8 cellular contexts compared by ENCODE assay signal in genomic region chr16:29820271-29820701, GRCh38. TPM values are rescaled to one million over a fixed set of nuclear protein-coding genes. Genes with fewer than 3 reads are reported as not detected.
DNase-seq lines count a peak whose midpoint lies in the region; ATAC-seq lines count a peak whose summit lies in the region.

Gene MVP (plus strand): TSS chr16:29820462. CDS start chr16:29830550, 10,088 bp downstream.

- peaks cover 62% of the 10 kb centered on the region for H3K4me1 Mint-ChIP-seq in activated CD8-positive, alpha-beta memory T cell treated with anti-CD3 and anti-CD28 coated beads, Interleukin-2, amount 10 ng/mL, durations not matched to agents 7 days and 5 days
- H3K4me1 Mint-ChIP-seq in naive B cell = peaks cover 40 to 80% (median 64%) of the 10 kb centered on the region in 3 donors

- no peaks in the 10 kb centered on the region for H3K27me3 Mint-ChIP-seq in activated CD8-positive, alpha-beta memory T cell treated with anti-CD3 and anti-CD28 coated beads, Interleukin-2, amount 10 ng/mL, durations not matched to agents 7 days and 5 days
- no peaks in the 10 kb centered on the region for H3K27me3 Mint-ChIP-seq in naive B cell

- ATAC-seq in activated CD8-positive, alpha-beta memory T cell treated with anti-CD3 and anti-CD28 coated beads, Interleukin-2, amount 10 ng/mL, durations not matched to agents 7 days and 5 days = no peak
- ATAC-seq in esophagus mucosa (peak; percentile 50), naive B cell (ENCODE audit: low read depth in 2 of 2) (peak; percentile 5 to 8)

- H3K36me3 Mint-ChIP-seq in activated CD8-positive, alpha-beta memory T cell treated with anti-CD3 and anti-CD28 coated beads, Interleukin-2, amount 10 ng/mL, durations not matched to agents 7 days and 5 days = peaks cover 34% of the 10 kb centered on the region
- no peaks in the 10 kb centered on the region for H3K36me3 Mint-ChIP-seq in naive B cell

- DNase-seq in NCI-H2029 (lab: John Stamatoyannopoulos, UW) (peak; percentile 19), NCI-H2029 treated with DMSO at 0.1 percent for 48 hours (lab: John Stamatoyannopoulos, UW) (no peak), NCI-H226 (peak; percentile 71), naive B cell (peak; percentile 47), ureter (ENCODE audit: low spot score) (peak; percentile 84), NCI-H2081 treated with DMSO at 0.1 percent for 48 hours (lab: John Stamatoyannopoulos, UW) (no peak)
- DNase-seq in activated CD8-positive, alpha-beta memory T cell treated with anti-CD3 and anti-CD28 coated beads, Interleukin-2, amount 10 ng/mL, durations not matched to agents 7 days and 5 days = peak; percentile 73

- CTCF ChIA-PET in activated CD8-positive, alpha-beta memory T cell treated with anti-CD3 and anti-CD28 coated beads, Interleukin-2, amount 10 ng/mL, durations not matched to agents 7 days and 5 days (lab: Charles Lee) = interaction anchor here (1.0 to 16.1 kb wide), 8 partner anchors 10 to 211 kb away, joined by 4 to 192 read pairs (median 10); partner anchors contain the start of genes KIF22, MAZ and TLCD3B

- H3K9me3 Mint-ChIP-seq in activated CD8-positive, alpha-beta memory T cell treated with anti-CD3 and anti-CD28 coated beads, Interleukin-2, amount 10 ng/mL, durations not matched to agents 7 days and 5 days (ENCODE audit: low read depth) = no peaks in the 10 kb centered on the region
- no peaks in the 10 kb centered on the region for H3K9me3 Mint-ChIP-seq in naive B cell

- H3K4me3 Mint-ChIP-seq in activated CD8-positive, alpha-beta memory T cell treated with anti-CD3 and anti-CD28 coated beads, Interleukin-2, amount 10 ng/mL, durations not matched to agents 7 days and 5 days = peak within 1 kb of the TSS; percentile 91
- peak within 1 kb of the TSS; percentile 87 to 98 (median 94) for H3K4me3 Mint-ChIP-seq in naive B cell

- H3K27ac Mint-ChIP-seq in activated CD8-positive, alpha-beta memory T cell treated with anti-CD3 and anti-CD28 coated beads, Interleukin-2, amount 10 ng/mL, durations not matched to agents 7 days and 5 days = peak within 1 kb of the TSS; percentile 88
- peak within 1 kb of the TSS; percentile 87 to 97 (median 93) for H3K27ac Mint-ChIP-seq in naive B cell

RNA-seq across cellular contexts. Expression of gene MVP, which starts in this region (rescaled TPM):
- total RNA-seq in activated CD8-positive, alpha-beta memory T cell treated with anti-CD3 and anti-CD28 coated beads, Interleukin-2, amount 10 ng/mL, durations not matched to agents 7 days and 5 days = 100 to 1,000 TPM; 110 to 123 TPM
- total RNA-seq in esophagus mucosa (67.9 TPM), ureter (158 TPM)
- 10 to 100 TPM; 39.7 to 61.4 (median 43.9) TPM for polyA plus RNA-seq in naive B cell (ENCODE audit: low read depth in 6 of 6)

Comparison
In these comparisons a context has a peak if more than half of its experiments do, and no peak if none do; other contexts are left out.
1. DNase-seq: peak in NCI-H2029 (single experiment), NCI-H226 (single experiment), activated CD8-positive, alpha-beta memory T cell treated with anti-CD3 and anti-CD28 coated beads, Interleukin-2, amount 10 ng/mL, durations not matched to agents 7 days and 5 days (single experiment), naive B cell (single experiment) and ureter (single experiment); none in NCI-H2029 treated with DMSO at 0.1 percent for 48 hours (single experiment) and NCI-H2081 treated with DMSO at 0.1 percent for 48 hours (single experiment).